16 cellular contexts compared by ENCODE assay signal in the genomic region with DNA sequence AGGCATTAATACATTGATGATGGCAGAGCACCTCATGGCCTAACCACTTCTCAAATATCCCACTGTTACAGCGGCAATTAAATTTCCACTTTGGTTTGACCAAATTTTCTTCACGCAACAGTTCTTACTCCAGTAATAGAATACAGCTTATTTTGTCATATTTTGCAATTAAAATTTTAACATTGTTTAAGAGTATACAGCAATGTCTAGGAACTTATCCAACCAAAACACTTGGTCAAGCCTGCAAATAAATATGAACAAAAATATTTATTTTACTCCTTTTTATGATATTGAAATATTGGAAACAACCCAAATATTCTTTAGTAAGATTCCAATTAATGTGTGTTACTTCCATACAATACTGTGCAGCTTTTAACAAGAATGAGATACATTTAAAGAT. TPM values are rescaled to one million over a fixed set of nuclear protein-coding genes. Genes with fewer than 3 reads are reported as not detected.
DNase-seq lines count a peak whose midpoint lies in the region; TF ChIP-seq lines count a peak whose summit lies in the region.
"Had no signal": no experiment of that assay in that cellular context is flagged by ENCODE, and none has a peak within 500 bp of the region (broad histone marks: within the 10 kb centered on the region; RNA-seq: fewer than 3 reads in every experiment).

No MANE protein-coding gene starts in this region.

- DNase-seq in EH (ENCODE audit: low read depth) (peak; percentile 28), hepatocyte (ENCODE audit: low spot score) (no peak), NOMO-1 treated with DMSO at 0.1 percent for 48 hours (lab: John Stamatoyannopoulos, UW; ENCODE audit: unreplicated experiment) (no peak), mesothelial cell of epicardium (ENCODE audit: low spot score in 2 of 2, unreplicated experiment in 2 of 2) (no peak), ovary (no peak)
- DNase-seq: ACHN, H9, Karpas-422, NCI-H1105, NCI-H1694 treated with DMSO at 0.1 percent for 48 hours, Right ventricle myocardium superior, SK-N-SH had no signal

- no peaks in the 10 kb centered on the region for H3K9me2 ChIP-seq in hepatocyte (replicated peaks; ENCODE audit: insufficient read depth)
- H3K9me2 ChIP-seq: SK-N-SH had no signal

- H3K27me3 Mint-ChIP-seq in mesothelial cell of epicardium (ENCODE audit: low read depth) = peaks cover 20% of the 10 kb centered on the region

- TF ChIP-seq EP300 in ovary (IDR thresholded peaks at IDR 0.05) = no peak

- no peak overlapping the region for H3K4me3 Mint-ChIP-seq in mesothelial cell of epicardium
- H3K4me3 Mint-ChIP-seq: H9, IgD-negative memory B cell had no signal

- no peak for TF ChIP-seq CTCF in VCaP (conservative IDR thresholded peaks at IDR 0.05)
- no peak for TF ChIP-seq CTCF in hepatocyte (IDR thresholded peaks at IDR 0.05; ENCODE audit: poor library complexity)
- no peak for TF ChIP-seq CTCF in mesothelial cell of epicardium (IDR thresholded peaks at IDR 0.05; ENCODE audit: unreplicated experiment)
- TF ChIP-seq CTCF in ovary (IDR thresholded peaks at IDR 0.05) = no peak

- H3K9me3 Mint-ChIP-seq in mesothelial cell of epicardium = peaks cover 5% of the 10 kb centered on the region

- H3K27ac ChIP-seq in VCaP = peak overlapping the region; percentile 86
- H3K27ac ChIP-seq in hepatocyte = no peak overlapping the region
- H3K27ac ChIP-seq in ovary = no peak overlapping the region

- H2AFZ ChIP-seq in hepatocyte = no peak overlapping the region

- H3K9me3 ChIP-seq in hepatocyte (ENCODE audit: low read depth) (no peaks in the 10 kb centered on the region), skeletal muscle satellite cell (replicated peaks; ENCODE audit: low read length) (no peaks in the 10 kb centered on the region), ovary (no peaks in the 10 kb centered on the region)
- H3K9me3 ChIP-seq: SK-N-SH had no signal

- H3K36me3 ChIP-seq in hepatocyte (replicated peaks; ENCODE audit: insufficient read depth, low read depth) (no peaks in the 10 kb centered on the region), skeletal muscle satellite cell (ENCODE audit: insufficient read depth, low read length) (no peaks in the 10 kb centered on the region), ovary (no peaks in the 10 kb centered on the region)

- peaks cover 7% of the 10 kb centered on the region for H3K4me1 ChIP-seq in hepatocyte (ENCODE audit: insufficient read depth)
- peaks cover 28% of the 10 kb centered on the region for H3K4me1 ChIP-seq in skeletal muscle satellite cell (ENCODE audit: control insufficient read depth, insufficient read depth, low read length)
- H3K4me1 ChIP-seq in ovary (ENCODE audit: insufficient read depth) = no peaks in the 10 kb centered on the region

- H3K4me3 ChIP-seq in hepatocyte = no peak overlapping the region
- H3K4me3 ChIP-seq in skeletal muscle satellite cell (ENCODE audit: low read length) = no peak overlapping the region
- H3K4me3 ChIP-seq in ovary = no peak overlapping the region

- peaks cover 10% of the 10 kb centered on the region for H3K4me1 Mint-ChIP-seq in mesothelial cell of epicardium

- TF ChIP-seq POLR2A in ovary (IDR thresholded peaks at IDR 0.05) = no peak

- H3K36me3 Mint-ChIP-seq in mesothelial cell of epicardium = no peaks in the 10 kb centered on the region
- H3K36me3 Mint-ChIP-seq: IgD-negative memory B cell had no signal

- no peaks in the 10 kb centered on the region for H4K20me1 ChIP-seq in hepatocyte (ENCODE audit: insufficient read depth, poor library complexity, severe bottlenecking)

- intact Hi-C loops in ovary (cut with DNase I) = no loop called here

- H3K79me2 ChIP-seq in hepatocyte = no peaks in the 10 kb centered on the region

- no peak overlapping the region for H3K9ac ChIP-seq in skeletal muscle satellite cell (ENCODE audit: low read depth, low read length)
- H3K9ac ChIP-seq: SK-N-SH had no signal

- H3K27me3 ChIP-seq in hepatocyte (no peaks in the 10 kb centered on the region), skeletal muscle satellite cell (ENCODE audit: control insufficient read depth, insufficient read depth, low read length) (no peaks in the 10 kb centered on the region), ovary (no peaks in the 10 kb centered on the region)

- H3K27ac Mint-ChIP-seq in mesothelial cell of epicardium = no peak overlapping the region
- H3K27ac Mint-ChIP-seq: IgD-negative memory B cell had no signal

- 96% methylated on average over 2 of the region's 2 CpGs for WGBS in hepatocyte (ENCODE audit: low lambda C conversion rate, missing lambda C conversion rate)
- 39 to 58% (median 58%) methylated on average over 2 of the region's 2 CpGs for WGBS in ovary, 3 donors

- H3K4me2 ChIP-seq in hepatocyte (peak overlapping the region; percentile 50), skeletal muscle satellite cell (ENCODE audit: low read length) (peak overlapping the region; percentile 58)
- H3K4me2 ChIP-seq: SK-N-SH had no signal

RNA-seq across cellular contexts. Expression of a gene that starts 45.3 kb away (rescaled TPM):
- total RNA-seq in hepatocyte (0.32 and 0.47 TPM in 2 replicates), mesothelial cell of epicardium (not detected in 3 replicates), ovary (under 1 TPM in 5 of 7 donors, not detected in 2; 0.15 to 0.43 (median 0.32) TPM)
- polyA plus RNA-seq in hepatocyte (0.46 and 0.55 TPM in 2 replicates), ovary (under 1 TPM; 0.27 to 0.34 TPM)
- total RNA-seq in skeletal muscle satellite cell (2012; rRNA removed) = under 0.01 and 0.51 TPM in 2 replicates
- total RNA-seq: NCI-H460, Right ventricle myocardium superior had no signal
- polyA plus RNA-seq: IgD-negative memory B cell, SK-N-SH had no signal
